In genomic region chr7:38975944-38976392, GRCh38 we compare ENCODE assay signal across 12 cellular contexts. TPM values are rescaled to one million over a fixed set of nuclear protein-coding genes. Genes with fewer than 3 reads are reported as not detected.
A peak's percentile ranks its signal among the peaks of the same experiment; 100 is the strongest.
DNase-seq lines count a peak whose midpoint lies in the region; ATAC-seq, FAIRE-seq and TF ChIP-seq lines count a peak whose summit lies in the region.
"Had no signal": no experiment of that assay in that cellular context is flagged by ENCODE, and none has a peak within 500 bp of the region (broad histone marks: within the 10 kb centered on the region; RNA-seq: fewer than 3 reads in every experiment).

No MANE protein-coding gene starts in this region.

- POLR2A ChIA-PET in activated naive CD8-positive, alpha-beta T cell treated with anti-CD3 and anti-CD28 coated beads, Interleukin-2, amount 10 ng/mL, durations not matched to agents 7 days and 5 days (lab: Charles Lee) = no interaction called here
- POLR2A ChIA-PET in K562 (lab: Yijun Ruan, JAX) = interaction anchor here (0.6 to 1.1 kb wide), 2 partner anchors 11 to 423 kb away, joined by 3 to 5 read pairs; no protein-coding TSS in a partner anchor
- POLR2A ChIA-PET in activated CD4-positive, alpha-beta memory T cell treated with anti-CD3 and anti-CD28 coated beads for 36 hours (lab: Charles Lee) = no interaction called here

- intact Hi-C loops in K562 (cut with micrococcal nuclease) = no loop called here
- intact Hi-C loops in activated CD4-positive, alpha-beta memory T cell treated with anti-CD3 and anti-CD28 coated beads for 36 hours (cut with micrococcal nuclease) = no loop called here

- in situ Hi-C loops in K562 (cut with MboI) = no loop called here

- CTCF ChIA-PET in K562 (lab: Yijun Ruan, JAX; ENCODE audit: low intra/inter-chr PET ratio) = no interaction called here
- CTCF ChIA-PET in activated CD4-positive, alpha-beta memory T cell treated with anti-CD3 and anti-CD28 coated beads for 36 hours (lab: Charles Lee) = no interaction called here

- no peaks in the 10 kb centered on the region for H3K36me3 ChIP-seq in K562 (ENCODE audit: control insufficient read depth, insufficient read depth, low read length)
- no peaks in the 10 kb centered on the region for H3K36me3 ChIP-seq in suprapubic skin

- no peak for TF ChIP-seq RAD21 in K562 (CRISPR knock-in tag; conservative IDR thresholded peaks at IDR 0.05 in 1 of 2, IDR thresholded peaks at IDR 0.05 in 1 of 2)

- H3K4me2 ChIP-seq in K562 (ENCODE audit: insufficient read depth, low read length) = no peak overlapping the region

- no peak for ATAC-seq in activated naive CD8-positive, alpha-beta T cell treated with anti-CD3 and anti-CD28 coated beads, Interleukin-2, amount 10 ng/mL, durations not matched to agents 7 days and 5 days (ENCODE audit: low read depth)
- ATAC-seq in activated naive CD8-positive, alpha-beta T cell treated with anti-CD3 and anti-CD28 coated beads, Interleukin-2, amount 50 U/mL, for 24 hours = no peak
- ATAC-seq in K562 = no peak
- peak; percentile 76 for ATAC-seq in left lobe of liver
- no peak for ATAC-seq in HG03469 (IDR thresholded peaks at IDR 0.05; ENCODE audit: unreplicated experiment)

- no peak overlapping the region for H3K27ac ChIP-seq in K562 (ENCODE audit: extremely low read depth, low read depth, low read length)
- no peak overlapping the region for H3K27ac ChIP-seq in suprapubic skin
- H3K27ac ChIP-seq: HL-60 had no signal

- H4K20me1 ChIP-seq in K562 (replicated peaks; ENCODE audit: control insufficient read depth, insufficient read depth, low read length) = no peaks in the 10 kb centered on the region

- TF ChIP-seq POLR2A in K562 (conservative IDR thresholded peaks at IDR 0.05) (no peak), suprapubic skin (IDR thresholded peaks at IDR 0.05) (no peak)

- no peak overlapping the region for H3K27ac Mint-ChIP-seq in activated naive CD8-positive, alpha-beta T cell treated with anti-CD3 and anti-CD28 coated beads, Interleukin-2, amount 10 ng/mL, durations not matched to agents 7 days and 5 days
- no peak overlapping the region for H3K27ac Mint-ChIP-seq in activated naive CD8-positive, alpha-beta T cell treated with anti-CD3 and anti-CD28 coated beads, Interleukin-2, amount 50 U/mL, for 24 hours
- no peak overlapping the region for H3K27ac Mint-ChIP-seq in activated CD4-positive, alpha-beta memory T cell treated with anti-CD3 and anti-CD28 coated beads for 36 hours

- no peak for TF ChIP-seq EP300 in K562 (IDR thresholded peaks at IDR 0.05; ENCODE audit: low read length)
- no peak for TF ChIP-seq EP300 in suprapubic skin (IDR thresholded peaks at IDR 0.05)

- peaks cover 12 to 30% of the 10 kb centered on the region in 2 experiments for H3K27me3 ChIP-seq in K562 (ENCODE audit: control insufficient read depth in 2 of 2, insufficient read depth in 2 of 2, low read length in 2 of 2)
- H3K27me3 ChIP-seq in suprapubic skin = peaks cover 29% of the 10 kb centered on the region

- H2AFZ ChIP-seq in K562 (ENCODE audit: low read depth, low read length) = no peak overlapping the region

- DNase-seq in activated naive CD8-positive, alpha-beta T cell treated with anti-CD3 and anti-CD28 coated beads, Interleukin-2, amount 10 ng/mL, durations not matched to agents 7 days and 5 days = peak; percentile 20
- no peak for DNase-seq in activated naive CD8-positive, alpha-beta T cell treated with anti-CD3 and anti-CD28 coated beads, Interleukin-2, amount 50 U/mL, for 24 hours
- DNase-seq in K562 (ENCODE audit: extremely low read depth in 1 of 4, low spot score in 3 of 4) (no peak), left lobe of liver (ENCODE audit: low spot score) (peak; percentile 46), suprapubic skin (ENCODE audit: low spot score in 2 of 2) (no peak), GDM1 (lab: John Stamatoyannopoulos, UW) (no peak)
- DNase-seq in activated CD4-positive, alpha-beta memory T cell treated with anti-CD3 and anti-CD28 coated beads for 36 hours = no peak
- DNase-seq: NCI-H187 had no signal

- no peaks in the 10 kb centered on the region for H3K9me3 Mint-ChIP-seq in activated naive CD8-positive, alpha-beta T cell treated with anti-CD3 and anti-CD28 coated beads, Interleukin-2, amount 10 ng/mL, durations not matched to agents 7 days and 5 days
- H3K9me3 Mint-ChIP-seq in activated naive CD8-positive, alpha-beta T cell treated with anti-CD3 and anti-CD28 coated beads, Interleukin-2, amount 50 U/mL, for 24 hours = peaks cover 3% of the 10 kb centered on the region
- H3K9me3 Mint-ChIP-seq in activated CD4-positive, alpha-beta memory T cell treated with anti-CD3 and anti-CD28 coated beads for 36 hours = no peaks in the 10 kb centered on the region

- H3K4me1 ChIP-seq in K562 (replicated peaks in 1 of 2; ENCODE audit: control insufficient read depth in 2 of 2, insufficient read depth in 2 of 2, low read length in 2 of 2) = peaks cover 0 to 4% of the 10 kb centered on the region in 2 experiments; a peak in 1 of 5 replicates
- peaks cover 6% of the 10 kb centered on the region for H3K4me1 ChIP-seq in suprapubic skin

- H3K36me3 Mint-ChIP-seq in activated naive CD8-positive, alpha-beta T cell treated with anti-CD3 and anti-CD28 coated beads, Interleukin-2, amount 10 ng/mL, durations not matched to agents 7 days and 5 days = no peaks in the 10 kb centered on the region
- H3K36me3 Mint-ChIP-seq in activated naive CD8-positive, alpha-beta T cell treated with anti-CD3 and anti-CD28 coated beads, Interleukin-2, amount 50 U/mL, for 24 hours (ENCODE audit: low read depth) = no peaks in the 10 kb centered on the region
- H3K36me3 Mint-ChIP-seq in activated CD4-positive, alpha-beta memory T cell treated with anti-CD3 and anti-CD28 coated beads for 36 hours = no peaks in the 10 kb centered on the region

- no TSS peak for BruUV-seq in K562 (replicated peaks; lab: Mats Ljungman, UMichigan)

- H3K4me3 ChIP-seq in K562 (no peak overlapping the region), suprapubic skin (peak overlapping the region; percentile 36)

- no peak for FAIRE-seq in K562 (lab: Jason Lieb, UNC)
- FAIRE-seq: endometrium had no signal

- TF ChIP-seq CTCF in K562 (IDR thresholded peaks at IDR 0.05 in 2 of 3, conservative IDR thresholded peaks at IDR 0.05 in 1 of 3; ENCODE audit: insufficient read depth in 2 of 3, low read depth in 1 of 3, low read length in 3 of 3) (no peak), suprapubic skin (IDR thresholded peaks at IDR 0.05) (no peak)

- no peaks in the 10 kb centered on the region for H3K9me1 ChIP-seq in K562 (ENCODE audit: control insufficient read depth, insufficient read depth, low read length)

- WGBS in K562 (ENCODE audit: insufficient coverage, low coverage, missing lambda C conversion rate) = under 1% methylated on average over 32 of the region's 38 CpGs
- 3% methylated on average over 37 of the region's 38 CpGs for WGBS in suprapubic skin

- H3K9me3 ChIP-seq in K562 (replicated peaks; ENCODE audit: control insufficient read depth, insufficient read depth, low read depth, low read length) (no peaks in the 10 kb centered on the region), suprapubic skin (no peaks in the 10 kb centered on the region)

- no peak overlapping the region for H3K9ac ChIP-seq in K562 (ENCODE audit: insufficient read depth in 1 of 2, low read depth in 2 of 2, low read length in 2 of 2)

- no peaks in the 10 kb centered on the region for H3K79me2 ChIP-seq in K562 (ENCODE audit: control insufficient read depth, insufficient read depth, low read length)

- no peaks in the 10 kb centered on the region for H3K4me1 Mint-ChIP-seq in activated naive CD8-positive, alpha-beta T cell treated with anti-CD3 and anti-CD28 coated beads, Interleukin-2, amount 10 ng/mL, durations not matched to agents 7 days and 5 days
- no peaks in the 10 kb centered on the region for H3K4me1 Mint-ChIP-seq in activated naive CD8-positive, alpha-beta T cell treated with anti-CD3 and anti-CD28 coated beads, Interleukin-2, amount 50 U/mL, for 24 hours
- H3K4me1 Mint-ChIP-seq in activated CD4-positive, alpha-beta memory T cell treated with anti-CD3 and anti-CD28 coated beads for 36 hours (ENCODE audit: low read depth) = no peaks in the 10 kb centered on the region

- H3K4me3 Mint-ChIP-seq in activated naive CD8-positive, alpha-beta T cell treated with anti-CD3 and anti-CD28 coated beads, Interleukin-2, amount 10 ng/mL, durations not matched to agents 7 days and 5 days = no peak overlapping the region
- H3K4me3 Mint-ChIP-seq in activated naive CD8-positive, alpha-beta T cell treated with anti-CD3 and anti-CD28 coated beads, Interleukin-2, amount 50 U/mL, for 24 hours = no peak overlapping the region
- H3K4me3 Mint-ChIP-seq in activated CD4-positive, alpha-beta memory T cell treated with anti-CD3 and anti-CD28 coated beads for 36 hours = no peak overlapping the region

- peaks cover 53% of the 10 kb centered on the region for H3K27me3 Mint-ChIP-seq in activated naive CD8-positive, alpha-beta T cell treated with anti-CD3 and anti-CD28 coated beads, Interleukin-2, amount 10 ng/mL, durations not matched to agents 7 days and 5 days
- peaks cover 40% of the 10 kb centered on the region for H3K27me3 Mint-ChIP-seq in activated naive CD8-positive, alpha-beta T cell treated with anti-CD3 and anti-CD28 coated beads, Interleukin-2, amount 50 U/mL, for 24 hours
- H3K27me3 Mint-ChIP-seq in activated CD4-positive, alpha-beta memory T cell treated with anti-CD3 and anti-CD28 coated beads for 36 hours = peaks cover 36% of the 10 kb centered on the region

RNA-seq across cellular contexts. Expression of gene POU6F2, which starts 1.7 kb away (rescaled TPM):
- under 1 TPM; 0.19 to 0.20 TPM for total RNA-seq in activated naive CD8-positive, alpha-beta T cell treated with anti-CD3 and anti-CD28 coated beads, Interleukin-2, amount 10 ng/mL, durations not matched to agents 7 days and 5 days
- total RNA-seq in K562 (2011; cell fraction: chromatin; rRNA removed; ENCODE audit: low replicate concordance) = 6.6 and 9.6 TPM in 2 replicates
- 6.8 and 9.5 TPM in 2 replicates for total RNA-seq in K562 (2011; cell fraction: nucleolus; rRNA removed)
- 9.7 and 14.0 TPM in 2 replicates for total RNA-seq in K562 (2011; cell fraction: nucleoplasm; rRNA removed)
- total RNA-seq in K562 (2014; rRNA removed) = 0.64 and 0.82 TPM in 2 replicates
- 0.80 and 0.98 TPM in 2 replicates for total RNA-seq in K562 (2014; rRNA removed; fragmentation: Illumina TruSeq; extraction: Trizol)
- total RNA-seq in K562 (2015; rRNA removed; fragmentation: Illumina TruSeq; extraction: Trizol) = 0.87 and 1.1 TPM in 2 replicates
- 1.5 and 2.5 TPM in 2 replicates for total RNA-seq in K562 (2021)
- 0.91 and 0.96 TPM in 2 replicates for polyA plus RNA-seq in K562 (2011; rRNA removed)
- 0.72 and 1.6 TPM in 2 replicates for polyA plus RNA-seq in K562 (2011; cell fraction: cytosol; rRNA removed)
- 2.0 and 4.5 TPM in 2 replicates for polyA plus RNA-seq in K562 (2011; cell fraction: nucleus; rRNA removed)
- 1.7 and 2.5 TPM in 2 replicates for polyA plus RNA-seq in K562 (2012)
- 1.0 and 1.1 TPM in 2 replicates for polyA plus RNA-seq in K562 (2014; fragmentation: Illumina TruSeq; extraction: Trizol)
- under 1 TPM; 0.29 to 0.35 TPM for polyA plus RNA-seq in K562 (2014; fragmentation: Nextera tagmentation; extraction: Ambion mirVana)
- 0.70 and 1.9 TPM in 2 replicates for polyA plus RNA-seq in K562 (2014; rRNA removed)
- polyA minus RNA-seq in K562 (2011; rRNA and poly(A)+ RNA removed) = 1.9 and 3.5 TPM in 2 replicates
- polyA minus RNA-seq in K562 (2011; cell fraction: cytosol; rRNA and poly(A)+ RNA removed) = 0.64 and 1.0 TPM in 2 replicates
- polyA minus RNA-seq in K562 (2011; cell fraction: nucleus; rRNA and poly(A)+ RNA removed) = 12.8 and 14.4 TPM in 2 replicates
- total RNA-seq in left lobe of liver = 0.81 TPM
- total RNA-seq in suprapubic skin = not detected
- not detected for total RNA-seq in activated CD4-positive, alpha-beta memory T cell treated with anti-CD3 and anti-CD28 coated beads for 36 hours
- total RNA-seq: RPMI7951 had no signal

Comparison
In these comparisons a context has a peak if more than half of its experiments do, and no peak if none do; other contexts are left out.
1. DNase-seq: peak in activated naive CD8-positive, alpha-beta T cell treated with anti-CD3 and anti-CD28 coated beads, Interleukin-2, amount 10 ng/mL, durations not matched to agents 7 days and 5 days (single experiment) and left lobe of liver (single experiment); none in activated naive CD8-positive, alpha-beta T cell treated with anti-CD3 and anti-CD28 coated beads, Interleukin-2, amount 50 U/mL, for 24 hours (single experiment), K562 (0 of 4), suprapubic skin (0 of 2), GDM1 (single experiment) and activated CD4-positive, alpha-beta memory T cell treated with anti-CD3 and anti-CD28 coated beads for 36 hours (single experiment).